ENCODE assay signal across 8 cellular contexts in the genomic region with DNA sequence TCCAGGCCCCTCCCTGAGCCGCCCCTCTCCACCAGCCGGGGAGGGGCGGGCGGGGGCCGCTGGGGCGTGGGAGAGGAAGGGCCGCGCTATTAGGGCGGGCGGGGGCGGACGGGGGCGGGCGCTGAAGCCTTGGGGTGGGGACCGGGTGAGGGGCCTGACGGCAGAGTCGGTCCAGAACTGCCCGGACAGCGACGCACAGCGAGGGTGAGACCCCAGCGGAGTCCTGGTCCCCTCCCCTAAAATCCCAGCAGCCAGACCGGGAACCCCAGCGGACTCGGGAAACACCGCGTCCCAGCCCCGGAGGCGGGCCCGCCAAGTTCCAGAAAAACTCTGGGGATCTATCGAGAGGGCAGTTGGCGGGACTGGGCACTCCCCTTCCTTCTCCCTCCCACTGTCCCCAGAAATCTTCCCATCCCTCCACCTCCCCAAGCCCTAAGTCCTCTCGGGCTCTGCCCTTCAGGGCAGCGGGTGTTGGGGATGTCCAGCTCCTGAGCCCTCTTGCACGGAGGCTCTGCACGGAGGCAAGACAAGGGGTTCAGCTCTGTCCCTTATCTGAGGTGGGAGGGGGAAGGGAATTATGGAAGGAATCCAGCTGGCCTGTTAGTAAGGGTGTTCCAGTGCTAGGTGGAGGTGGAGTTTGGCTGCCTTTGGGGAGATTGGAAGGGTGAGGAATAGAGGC. TPM values are rescaled to one million over a fixed set of nuclear protein-coding genes. Genes with fewer than 3 reads are reported as not detected.
DNase-seq lines count a peak whose midpoint lies in the region; ATAC-seq and TF ChIP-seq lines count a peak whose summit lies in the region.

A gene with protein sequence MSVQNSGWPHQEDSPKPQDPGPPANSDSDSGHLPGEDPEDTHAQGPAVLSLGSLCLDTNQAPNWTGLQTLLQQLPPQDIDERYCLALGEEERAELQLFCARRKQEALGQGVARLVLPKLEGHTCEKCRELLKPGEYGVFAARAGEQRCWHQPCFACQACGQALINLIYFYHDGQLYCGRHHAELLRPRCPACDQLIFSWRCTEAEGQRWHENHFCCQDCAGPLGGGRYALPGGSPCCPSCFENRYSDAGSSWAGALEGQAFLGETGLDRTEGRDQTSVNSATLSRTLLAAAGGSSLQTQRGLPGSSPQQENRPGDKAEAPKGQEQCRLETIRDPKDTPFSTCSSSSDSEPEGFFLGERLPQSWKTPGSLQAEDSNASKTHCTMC (plus strand): TSS at position 160 of the 679 bp plus-strand sequence. CDS start 2,692 bp downstream, outside the sequence.

- H3K36me3 Mint-ChIP-seq in T-helper 17 cell (ENCODE audit: low read depth): no peaks in the 10 kb centered on the region
- peaks cover 0 to 2% (median 0%) of the 10 kb centered on the region in 5 donors for H3K36me3 Mint-ChIP-seq in naive thymus-derived CD4-positive, alpha-beta T cell

- ATAC-seq in GM21723 (IDR thresholded peaks at IDR 0.05; ENCODE audit: unreplicated experiment) (peak; percentile 21), T-helper 17 cell (no peak), esophagus mucosa (peak; percentile 12), GM18870 (IDR thresholded peaks at IDR 0.05; ENCODE audit: unreplicated experiment) (no peak), HG03439 (IDR thresholded peaks at IDR 0.05; ENCODE audit: unreplicated experiment) (no peak)
- no peak for ATAC-seq in naive thymus-derived CD4-positive, alpha-beta T cell

- peak within 1 kb of the TSS; percentile 73 for H3K4me3 ChIP-seq in AG04449 (ENCODE audit: low read depth, low read length)
- H3K4me3 ChIP-seq in naive thymus-derived CD4-positive, alpha-beta T cell (ENCODE audit: low read length): peak within 1 kb of the TSS; percentile 59

- POLR2A ChIA-PET in AG04449 (lab: Yijun Ruan, JAX): interaction anchor here (0.7 kb wide), 1 partner anchor 268 kb away, joined by 3 read pairs; no protein-coding TSS in a partner anchor
- POLR2A ChIA-PET in naive thymus-derived CD4-positive, alpha-beta T cell (lab: Charles Lee): interaction anchor here (0.5 to 1.0 kb wide), 2 partner anchors 264 to 411 kb away, joined by 3 read pairs; no protein-coding TSS in a partner anchor

- H3K4me1 Mint-ChIP-seq in T-helper 17 cell: peaks cover 19% of the 10 kb centered on the region
- H3K4me1 Mint-ChIP-seq in naive thymus-derived CD4-positive, alpha-beta T cell: peaks cover 10 to 27% (median 23%) of the 10 kb centered on the region in 7 donors

- peaks cover 8 to 9% of the 10 kb centered on the region in 2 donors for H3K4me1 ChIP-seq in naive thymus-derived CD4-positive, alpha-beta T cell (ENCODE audit: control insufficient read depth in 2 of 2, insufficient read depth in 2 of 2, low read length in 2 of 2)

- intact Hi-C loops in naive thymus-derived CD4-positive, alpha-beta T cell (cut with micrococcal nuclease): loop anchor here (1.0 to 10.0 kb wide), 13 partner anchors 45 to 1114 kb away; a partner anchor contains a TSS

- peak within 1 kb of the TSS; percentile 65 for H3K27ac ChIP-seq in naive thymus-derived CD4-positive, alpha-beta T cell (ENCODE audit: low read depth, low read length)

- H3K27ac Mint-ChIP-seq in T-helper 17 cell: no peak within 1 kb of the TSS
- peak within 1 kb of the TSS in 7 of 9 donors; percentile 10 to 74 (median 39) for H3K27ac Mint-ChIP-seq in naive thymus-derived CD4-positive, alpha-beta T cell

- H3K27me3 Mint-ChIP-seq in T-helper 17 cell: peaks cover 5% of the 10 kb centered on the region
- H3K27me3 Mint-ChIP-seq in naive thymus-derived CD4-positive, alpha-beta T cell: peaks cover 0 to 24% (median 0%) of the 10 kb centered on the region in 5 donors

- TF ChIP-seq CTCF in AG04449 (IDR thresholded peaks at IDR 0.05; ENCODE audit: insufficient read depth, low read length, missing control alignments): no peak

- no peaks in the 10 kb centered on the region for H3K27me3 ChIP-seq in naive thymus-derived CD4-positive, alpha-beta T cell (ENCODE audit: control insufficient read depth in 2 of 2, insufficient read depth in 2 of 2, low read length in 2 of 2)

- H3K4me3 Mint-ChIP-seq in T-helper 17 cell: peak within 1 kb of the TSS; percentile 94
- H3K4me3 Mint-ChIP-seq in naive thymus-derived CD4-positive, alpha-beta T cell: peak within 1 kb of the TSS; percentile 81 to 95 (median 88)

- H3K9me3 Mint-ChIP-seq in naive thymus-derived CD4-positive, alpha-beta T cell: peaks cover 0 to 2% (median 0%) of the 10 kb centered on the region in 11 donors

- DNase-seq in AG04449 (ENCODE audit: low read depth, low spot score): no peak
- no peak for DNase-seq in T-helper 17 cell
- no peak for DNase-seq in naive thymus-derived CD4-positive, alpha-beta T cell
- DNase-seq in iPS-NIHi11 (ENCODE audit: low spot score): no peak

- H3K9me3 ChIP-seq in T-helper 17 cell (ENCODE audit: control insufficient read depth, low read length, poor library complexity, severe bottlenecking): no peaks in the 10 kb centered on the region
- no peaks in the 10 kb centered on the region for H3K9me3 ChIP-seq in naive thymus-derived CD4-positive, alpha-beta T cell (ENCODE audit: control insufficient read depth in 2 of 3, low read length in 3 of 3)

- peaks cover 0 to 10% (median 0%) of the 10 kb centered on the region in 3 experiments for H3K36me3 ChIP-seq in naive thymus-derived CD4-positive, alpha-beta T cell (ENCODE audit: control insufficient read depth in 2 of 3, insufficient read depth in 3 of 3, low read length in 3 of 3)

- CTCF ChIA-PET in AG04449 (lab: Yijun Ruan, JAX): interaction anchor here (0.8 to 19.1 kb wide), 8 partner anchors 8 to 412 kb away, joined by 3 to 514 read pairs (median 4); a partner anchor contains a TSS
- CTCF ChIA-PET in naive thymus-derived CD4-positive, alpha-beta T cell (lab: Charles Lee): interaction anchor here (1.1 to 1.8 kb wide), 3 partner anchors 9 to 387 kb away, joined by 3 to 4 read pairs (median 4); no protein-coding TSS in a partner anchor

RNA-seq across cellular contexts. Expression of the gene that starts here (rescaled TPM):
- total RNA-seq in T-helper 17 cell (not detected), esophagus mucosa (2.2 TPM)
- under 1 TPM in 1 of 5 experiments, not detected in 4; 0.61 TPM for total RNA-seq in naive thymus-derived CD4-positive, alpha-beta T cell
- polyA plus RNA-seq in naive thymus-derived CD4-positive, alpha-beta T cell: not detected

Comparison
In these comparisons a context has a peak if more than half of its experiments do, and no peak if none do; other contexts are left out.
1. ATAC-seq: peak in GM21723 (single experiment) and esophagus mucosa (single experiment); none in T-helper 17 cell (single experiment), naive thymus-derived CD4-positive, alpha-beta T cell (single experiment), GM18870 (single experiment) and HG03439 (single experiment).